In genomic region chr2:161085041-161085598, GRCh38 we compare ENCODE assay signal across 13 cellular contexts.
DNase-seq lines count a peak whose midpoint lies in the region; ATAC-seq and TF ChIP-seq lines count a peak whose summit lies in the region.
"Had no signal": no experiment of that assay in that cellular context is flagged by ENCODE, and none has a peak within 500 bp of the region (broad histone marks: within the 10 kb centered on the region; RNA-seq: fewer than 3 reads in every experiment).

No MANE protein-coding gene starts in this region.

- H3K4me3 ChIP-seq in cardiac fibroblast (replicated peaks in 1 of 2; ENCODE audit: low read depth in 2 of 2, low read length in 2 of 2): no peak overlapping the region
- H3K4me3 ChIP-seq: lung had no signal

- H3K4me3 Mint-ChIP-seq in WTC11: no peak overlapping the region
- H3K4me3 Mint-ChIP-seq: immature natural killer cell, nephron progenitor cell had no signal

- no peaks in the 10 kb centered on the region for H3K36me3 Mint-ChIP-seq in WTC11
- H3K36me3 Mint-ChIP-seq: immature natural killer cell had no signal

- POLR2A ChIA-PET in WTC11 (lab: Charles Lee): no interaction called here

- DNase-seq in DMS 273 (lab: John Stamatoyannopoulos, UW; ENCODE audit: unreplicated experiment) (peak; percentile 8), DMS 273 treated with DMSO at 0.1 percent for 48 hours (lab: John Stamatoyannopoulos, UW) (no peak), GF-D8 (lab: John Stamatoyannopoulos, UW) (peak; percentile 13), SK-MEL-5 (ENCODE audit: low read depth, low spot score) (peak; percentile 53), cardiac fibroblast (ENCODE audit: low read depth in 2 of 2) (peak; percentile 16 to 73), WTC11 (ENCODE audit: low spot score) (no peak)
- DNase-seq: activated CD8-positive, alpha-beta memory T cell treated with anti-CD3 and anti-CD28 coated beads, Interleukin-2, amount 50 U/mL, for 48 hours; immature natural killer cell; nephron progenitor cell; SK-N-SH had no signal

- H3K27me3 Mint-ChIP-seq in WTC11 (ENCODE audit: low read depth): no peaks in the 10 kb centered on the region

- CTCF ChIA-PET in WTC11 (lab: Charles Lee): interaction anchor here (1.5 kb wide), 1 partner anchor 21 kb away, joined by 4 read pairs; no protein-coding TSS in a partner anchor

- in situ Hi-C loops in SK-MEL-5 (cut with HindIII; ENCODE audit: low pct_unique_long_range_greater_than_20kb, low sequenced_read_pairs): no loop called here

- no peak overlapping the region for H3K27ac Mint-ChIP-seq in WTC11
- H3K27ac Mint-ChIP-seq: immature natural killer cell, nephron progenitor cell had no signal

- no peak for ATAC-seq in GM21717 (IDR thresholded peaks at IDR 0.05; ENCODE audit: unreplicated experiment)
- ATAC-seq in WTC11: no peak
- no peak for ATAC-seq in GM21423 (IDR thresholded peaks at IDR 0.05; ENCODE audit: unreplicated experiment)

- TF ChIP-seq CTCF in cardiac fibroblast (IDR thresholded peaks at IDR 0.05; ENCODE audit: low read depth, low read length) (no peak), WTC11 (IDR thresholded peaks at IDR 0.05) (no peak)

- 0 out of 2 replicates have a peak, but pooled peaks cover 3% of the 10 kb centered on the region for H3K4me1 Mint-ChIP-seq in WTC11
- H3K4me1 Mint-ChIP-seq: nephron progenitor cell had no signal

- H3K9me3 Mint-ChIP-seq in WTC11: peaks cover 8% of the 10 kb centered on the region
- H3K9me3 Mint-ChIP-seq: nephron progenitor cell had no signal

TF ChIP-seq in WTC11, 78 proteins besides CTCF, POLR2A, EP300 and RAD21:
- TF ChIP-seq E2F5 (CRISPR knock-in tag; IDR thresholded peaks at IDR 0.05): no peak
- TF ChIP-seq JUN (CRISPR knock-in tag; IDR thresholded peaks at IDR 0.05): no peak
- TF ChIP-seq E2F1 (CRISPR knock-in tag; IDR thresholded peaks at IDR 0.05): no peak
- TF ChIP-seq FOXK1 (CRISPR knock-in tag; IDR thresholded peaks at IDR 0.05): no peak
- no peak for TF ChIP-seq RELA (CRISPR knock-in tag; IDR thresholded peaks at IDR 0.05; ENCODE audit: borderline replicate concordance)
- TF ChIP-seq EMX1 (CRISPR knock-in tag; IDR thresholded peaks at IDR 0.05): no peak
- TF ChIP-seq GABPB1 (CRISPR knock-in tag; IDR thresholded peaks at IDR 0.05): no peak
- no peak for TF ChIP-seq E2F4 (CRISPR knock-in tag; IDR thresholded peaks at IDR 0.05; ENCODE audit: borderline replicate concordance, low read depth)
- TF ChIP-seq ZMAT4 (CRISPR knock-in tag; IDR thresholded peaks at IDR 0.05): no peak
- no peak for TF ChIP-seq ZBTB21 (CRISPR knock-in tag; IDR thresholded peaks at IDR 0.05; ENCODE audit: borderline replicate concordance)
- no peak for TF ChIP-seq MXD4 (CRISPR knock-in tag; IDR thresholded peaks at IDR 0.05; ENCODE audit: borderline replicate concordance)
- TF ChIP-seq NR1H2 (CRISPR knock-in tag; IDR thresholded peaks at IDR 0.05): no peak
- TF ChIP-seq MYBL2 (CRISPR knock-in tag; IDR thresholded peaks at IDR 0.05): no peak
- TF ChIP-seq ZSCAN18 (CRISPR knock-in tag; IDR thresholded peaks at IDR 0.05): no peak

Comparison
In these comparisons a context has a peak if more than half of its experiments do, and no peak if none do; other contexts are left out.
1. DNase-seq: peak in DMS 273 (single experiment), GF-D8 (single experiment), SK-MEL-5 (single experiment) and cardiac fibroblast (2 of 2); none in DMS 273 treated with DMSO at 0.1 percent for 48 hours (single experiment) and WTC11 (single experiment).